In the genomic region with DNA sequence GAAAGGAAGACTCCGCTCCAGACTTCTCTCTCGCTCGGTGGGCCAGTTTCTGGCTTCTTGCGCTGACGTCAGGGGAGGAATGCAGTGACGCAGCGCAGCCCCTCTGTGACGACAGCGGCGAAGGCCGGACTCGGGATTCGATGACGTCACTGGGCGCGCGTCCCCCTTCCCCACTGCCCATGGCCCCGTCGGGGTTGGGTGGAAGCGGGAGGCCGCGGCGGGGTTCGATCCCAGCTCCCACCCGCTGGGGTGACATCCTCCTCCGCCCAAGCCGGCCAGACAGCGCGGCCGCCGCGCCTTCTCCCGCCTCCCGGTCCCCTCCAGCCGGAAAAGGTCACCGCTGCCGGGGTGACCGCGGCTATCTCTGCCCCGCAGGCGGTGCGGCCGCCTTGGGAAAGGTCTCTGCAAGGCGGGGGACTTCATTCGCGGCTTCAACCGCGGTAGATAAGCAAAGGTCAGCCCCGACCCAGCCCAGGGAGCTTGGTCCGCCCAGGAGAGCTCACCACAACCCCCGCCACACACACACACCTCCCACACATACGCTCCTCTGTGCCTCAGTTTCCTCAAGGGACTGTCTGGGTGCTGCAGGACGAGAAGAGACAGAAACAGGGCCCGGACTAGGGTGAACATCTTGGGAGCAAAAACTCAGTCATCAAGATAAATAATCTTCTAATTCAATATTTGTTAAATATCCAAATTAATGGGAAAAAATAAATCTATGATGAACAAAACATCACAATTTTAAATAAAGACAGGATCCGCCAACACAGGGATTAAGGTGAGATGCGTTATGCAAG, we compare ENCODE assay signal across 8 cellular contexts.
DNase-seq lines count a peak whose midpoint lies in the region; ATAC-seq lines count a peak whose summit lies in the region.

No MANE protein-coding gene starts in this region.

- H3K9me3 ChIP-seq in KOPT-K1 (ENCODE audit: insufficient read depth, low read length, poor library complexity, severe bottlenecking) = no peaks in the 10 kb centered on the region

- peak overlapping the region; percentile 88 to 89 for H3K4me3 Mint-ChIP-seq in stimulated activated naive B cell treated with anti-CD40 and anti-IgM and Interleukin-4, amounts not matched to agents 10 μg/mL and 1 μg/mL and 100 μg/mL, for 72 hours

- DNase-seq in NCI-H748 (lab: John Stamatoyannopoulos, UW; ENCODE audit: unreplicated experiment) (peak; percentile 93), NCI-H748 treated with DMSO at 0.1 percent for 48 hours (lab: John Stamatoyannopoulos, UW) (no peak), iPS-NIHi7 (ENCODE audit: extremely low spot score) (peak; percentile 82), NCI-H1694 treated with DMSO at 0.1 percent for 48 hours (lab: John Stamatoyannopoulos, UW) (no peak)
- DNase-seq in stimulated activated naive B cell treated with anti-CD40 and anti-IgM and Interleukin-4, amounts not matched to agents 10 μg/mL and 1 μg/mL and 100 μg/mL, for 72 hours = no peak

- peak; percentile 34 for ATAC-seq in GM21825 (IDR thresholded peaks at IDR 0.05; ENCODE audit: unreplicated experiment)
- peak; percentile 26 to 35 for ATAC-seq in stimulated activated naive B cell treated with anti-CD40 and anti-IgM and Interleukin-4, amounts not matched to agents 10 μg/mL and 1 μg/mL and 100 μg/mL, for 72 hours (replicated peaks)

- no peaks in the 10 kb centered on the region for H3K27me3 Mint-ChIP-seq in stimulated activated naive B cell treated with anti-CD40 and anti-IgM and Interleukin-4, amounts not matched to agents 10 μg/mL and 1 μg/mL and 100 μg/mL, for 72 hours

- peak overlapping the region; percentile 90 for H3K27ac ChIP-seq in KOPT-K1 (ENCODE audit: low read depth, low read length, poor library complexity, severe bottlenecking)
- H3K27ac ChIP-seq in angular gyrus (ENCODE audit: low read depth, low read length) = peak overlapping the region; percentile 100

- no peaks in the 10 kb centered on the region for H3K9me3 Mint-ChIP-seq in stimulated activated naive B cell treated with anti-CD40 and anti-IgM and Interleukin-4, amounts not matched to agents 10 μg/mL and 1 μg/mL and 100 μg/mL, for 72 hours

- H3K4me1 Mint-ChIP-seq in stimulated activated naive B cell treated with anti-CD40 and anti-IgM and Interleukin-4, amounts not matched to agents 10 μg/mL and 1 μg/mL and 100 μg/mL, for 72 hours = peaks cover 32 to 45% of the 10 kb centered on the region in 2 donors

- peaks cover 0 to 3% of the 10 kb centered on the region in 2 donors for H3K36me3 Mint-ChIP-seq in stimulated activated naive B cell treated with anti-CD40 and anti-IgM and Interleukin-4, amounts not matched to agents 10 μg/mL and 1 μg/mL and 100 μg/mL, for 72 hours

- no peaks in the 10 kb centered on the region for H3K36me3 ChIP-seq in KOPT-K1 (ENCODE audit: insufficient read depth, low read length)

- H3K27ac Mint-ChIP-seq in stimulated activated naive B cell treated with anti-CD40 and anti-IgM and Interleukin-4, amounts not matched to agents 10 μg/mL and 1 μg/mL and 100 μg/mL, for 72 hours = peak overlapping the region; percentile 99

Comparison
In these comparisons a context has a peak if more than half of its experiments do, and no peak if none do; other contexts are left out.
1. DNase-seq: peak in NCI-H748 (single experiment) and iPS-NIHi7 (single experiment); none in NCI-H748 treated with DMSO at 0.1 percent for 48 hours (single experiment), stimulated activated naive B cell treated with anti-CD40 and anti-IgM and Interleukin-4, amounts not matched to agents 10 μg/mL and 1 μg/mL and 100 μg/mL, for 72 hours (single experiment) and NCI-H1694 treated with DMSO at 0.1 percent for 48 hours (single experiment).